ENCODE assay signal across 9 cellular contexts in the genomic region with DNA sequence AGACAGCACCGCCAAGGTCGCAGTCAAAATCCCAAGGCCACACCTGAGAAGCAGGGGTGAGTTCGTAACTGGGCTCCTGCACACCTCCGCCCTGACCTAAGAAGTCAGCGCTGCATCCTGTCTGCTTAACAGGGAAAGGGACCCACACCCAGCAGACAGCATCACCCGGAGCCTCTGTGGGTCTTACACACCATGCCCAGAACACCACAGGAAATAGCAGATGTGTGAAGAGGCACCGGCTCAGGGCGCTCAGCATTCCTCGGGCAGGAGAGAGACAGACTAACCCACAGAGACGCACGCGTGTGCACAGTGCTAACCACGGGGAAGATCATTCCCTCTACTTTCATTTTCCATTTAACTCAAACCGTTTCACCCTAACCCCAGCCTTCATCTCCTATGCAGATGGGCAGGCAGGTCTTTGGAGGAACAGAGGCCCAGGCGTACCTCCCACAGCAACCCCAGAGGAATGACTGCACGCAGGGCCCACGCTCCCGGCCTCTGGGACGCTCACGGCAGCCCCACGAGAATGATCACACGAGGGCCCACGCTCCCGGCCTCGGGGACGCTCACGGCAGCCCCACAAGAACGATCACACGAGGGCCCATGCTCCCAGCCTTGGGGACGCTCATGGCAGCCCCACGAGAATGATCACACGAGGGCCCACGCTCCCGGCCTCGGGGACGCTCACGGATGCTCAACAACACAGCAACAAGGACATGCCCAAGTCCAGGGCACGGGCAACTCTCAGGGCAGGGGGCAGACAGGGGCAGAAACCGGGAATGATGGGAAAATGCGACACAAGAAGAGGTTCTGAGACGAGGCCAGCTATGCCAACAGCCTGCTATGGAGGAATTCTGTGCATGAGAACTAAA. TPM values are rescaled to one million over a fixed set of nuclear protein-coding genes. Genes with fewer than 3 reads are reported as not detected.
A peak's percentile ranks its signal among the peaks of the same experiment; 100 is the strongest.
DNase-seq lines count a peak whose midpoint lies in the region; ATAC-seq and TF ChIP-seq lines count a peak whose summit lies in the region.
"Had no signal": no experiment of that assay in that cellular context is flagged by ENCODE, and none has a peak within 500 bp of the region (broad histone marks: within the 10 kb centered on the region; RNA-seq: fewer than 3 reads in every experiment).

No MANE protein-coding gene starts in this region.

- CTCF ChIA-PET in activated CD4-positive, alpha-beta T cell treated with anti-CD3 and anti-CD28 coated beads for 36 hours (lab: Charles Lee) = interaction anchor here (0.6 kb wide), 1 partner anchor 23 kb away, joined by 3 read pairs; no protein-coding TSS in a partner anchor
- CTCF ChIA-PET in activated naive CD4-positive, alpha-beta T cell treated with anti-CD3 and anti-CD28 coated beads for 36 hours (lab: Charles Lee) = no interaction called here

- peak; percentile 58 for DNase-seq in activated CD4-positive, alpha-beta T cell treated with anti-CD3 and anti-CD28 coated beads for 36 hours
- no peak for DNase-seq in activated CD4-positive, alpha-beta T cell treated with anti-CD3 and anti-CD28 coated beads for 1 hour
- peak; percentile 40 for DNase-seq in activated naive CD4-positive, alpha-beta T cell treated with anti-CD3 and anti-CD28 coated beads for 36 hours
- DNase-seq in naive thymus-derived CD8-positive, alpha-beta T cell = peak in 6 of 10 donors; percentile 24 to 66 (median 45)
- DNase-seq in suprapubic skin (ENCODE audit: low spot score in 2 of 2) = peak; percentile 51 to 55
- DNase-seq in germinal center (ENCODE audit: low spot score) = no peak
- DNase-seq: MG63 had no signal

- H3K36me3 ChIP-seq in suprapubic skin = peaks cover 80% of the 10 kb centered on the region

- peaks cover 31% of the 10 kb centered on the region for H3K36me3 Mint-ChIP-seq in activated CD4-positive, alpha-beta T cell treated with anti-CD3 and anti-CD28 coated beads for 36 hours (ENCODE audit: low read depth)
- H3K36me3 Mint-ChIP-seq in activated naive CD4-positive, alpha-beta T cell treated with anti-CD3 and anti-CD28 coated beads for 36 hours (ENCODE audit: low read depth) = peaks cover 18% of the 10 kb centered on the region
- peaks cover 0 to 48% (median 10%) of the 10 kb centered on the region in 3 donors for H3K36me3 Mint-ChIP-seq in naive thymus-derived CD8-positive, alpha-beta T cell

- no peak for TF ChIP-seq POLR2A in suprapubic skin (IDR thresholded peaks at IDR 0.05)

- H3K4me1 ChIP-seq in suprapubic skin = no peaks in the 10 kb centered on the region

- intact Hi-C loops in activated CD4-positive, alpha-beta T cell treated with anti-CD3 and anti-CD28 coated beads for 36 hours (cut with DNase I, micrococcal nuclease) = loop anchor here in 1 of 2 experiments (5.0 kb wide), 1 partner anchor 39 kb away; no protein-coding TSS in a partner anchor
- intact Hi-C loops in activated naive CD4-positive, alpha-beta T cell treated with anti-CD3 and anti-CD28 coated beads for 36 hours (cut with micrococcal nuclease) = no loop called here

- ATAC-seq in activated CD4-positive, alpha-beta T cell treated with anti-CD3 and anti-CD28 coated beads for 36 hours = peak; percentile 91
- ATAC-seq in naive thymus-derived CD8-positive, alpha-beta T cell = peak; percentile 66 to 94
- ATAC-seq in HG02852 (IDR thresholded peaks at IDR 0.05; ENCODE audit: unreplicated experiment) (no peak), GM19035 (IDR thresholded peaks at IDR 0.05; ENCODE audit: unreplicated experiment) (no peak)

- H3K27me3 ChIP-seq in suprapubic skin = no peaks in the 10 kb centered on the region
- H3K27me3 ChIP-seq: MG63 had no signal

- no peak for TF ChIP-seq EP300 in suprapubic skin (IDR thresholded peaks at IDR 0.05)

- peaks cover 16% of the 10 kb centered on the region for H3K4me1 Mint-ChIP-seq in activated CD4-positive, alpha-beta T cell treated with anti-CD3 and anti-CD28 coated beads for 36 hours
- peaks cover 15% of the 10 kb centered on the region for H3K4me1 Mint-ChIP-seq in activated naive CD4-positive, alpha-beta T cell treated with anti-CD3 and anti-CD28 coated beads for 36 hours (ENCODE audit: low read depth)
- peaks cover 11 to 22% (median 18%) of the 10 kb centered on the region in 4 donors for H3K4me1 Mint-ChIP-seq in naive thymus-derived CD8-positive, alpha-beta T cell

- no peaks in the 10 kb centered on the region for H3K9me3 ChIP-seq in suprapubic skin

- POLR2A ChIA-PET in activated CD4-positive, alpha-beta T cell treated with anti-CD3 and anti-CD28 coated beads for 36 hours (lab: Charles Lee) = no interaction called here
- POLR2A ChIA-PET in naive thymus-derived CD8-positive, alpha-beta T cell (lab: Charles Lee) = no interaction called here

- no peaks in the 10 kb centered on the region for H3K27me3 Mint-ChIP-seq in activated CD4-positive, alpha-beta T cell treated with anti-CD3 and anti-CD28 coated beads for 36 hours
- no peaks in the 10 kb centered on the region for H3K27me3 Mint-ChIP-seq in activated naive CD4-positive, alpha-beta T cell treated with anti-CD3 and anti-CD28 coated beads for 36 hours (ENCODE audit: low read depth)
- no peaks in the 10 kb centered on the region for H3K27me3 Mint-ChIP-seq in naive thymus-derived CD8-positive, alpha-beta T cell

- no peak overlapping the region for H3K4me3 Mint-ChIP-seq in activated CD4-positive, alpha-beta T cell treated with anti-CD3 and anti-CD28 coated beads for 36 hours
- no peak overlapping the region for H3K4me3 Mint-ChIP-seq in activated naive CD4-positive, alpha-beta T cell treated with anti-CD3 and anti-CD28 coated beads for 36 hours
- H3K4me3 Mint-ChIP-seq in naive thymus-derived CD8-positive, alpha-beta T cell = peak overlapping the region; percentile 8 to 74 (median 40)

- no peak for TF ChIP-seq CTCF in suprapubic skin (IDR thresholded peaks at IDR 0.05)

- WGBS in suprapubic skin = 83% methylated on average over 22 of the region's 41 CpGs

- no peak overlapping the region for H3K27ac ChIP-seq in suprapubic skin

- H3K4me3 ChIP-seq in suprapubic skin = no peak overlapping the region
- H3K4me3 ChIP-seq: MG63 had no signal

- peak overlapping the region; percentile 37 for H3K27ac Mint-ChIP-seq in activated CD4-positive, alpha-beta T cell treated with anti-CD3 and anti-CD28 coated beads for 36 hours
- peak overlapping the region; percentile 16 for H3K27ac Mint-ChIP-seq in activated naive CD4-positive, alpha-beta T cell treated with anti-CD3 and anti-CD28 coated beads for 36 hours
- peak overlapping the region; percentile 11 to 91 (median 83) for H3K27ac Mint-ChIP-seq in naive thymus-derived CD8-positive, alpha-beta T cell

- H3K9me3 Mint-ChIP-seq in activated CD4-positive, alpha-beta T cell treated with anti-CD3 and anti-CD28 coated beads for 36 hours (ENCODE audit: low read depth) = peaks cover 2% of the 10 kb centered on the region
- H3K9me3 Mint-ChIP-seq in activated naive CD4-positive, alpha-beta T cell treated with anti-CD3 and anti-CD28 coated beads for 36 hours = no peaks in the 10 kb centered on the region
- H3K9me3 Mint-ChIP-seq in naive thymus-derived CD8-positive, alpha-beta T cell = peaks cover 0 to 7% (median 0%) of the 10 kb centered on the region in 9 donors

RNA-seq across cellular contexts. Expression of gene POFUT2, which starts 20.9 kb away (rescaled TPM):
- total RNA-seq in activated CD4-positive, alpha-beta T cell treated with anti-CD3 and anti-CD28 coated beads for 36 hours = 10 to 100 TPM; 14.7 to 14.9 TPM
- 10 to 100 TPM; 14.4 to 15.9 TPM for total RNA-seq in activated naive CD4-positive, alpha-beta T cell treated with anti-CD3 and anti-CD28 coated beads for 36 hours
- 10 to 100 TPM; 37.4 to 44.7 TPM for total RNA-seq in naive thymus-derived CD8-positive, alpha-beta T cell
- 1 to 10 TPM; 2.7 to 5.5 (median 3.5) TPM for polyA plus RNA-seq in naive thymus-derived CD8-positive, alpha-beta T cell
- total RNA-seq in suprapubic skin = 10 to 100 TPM; 10.7 to 46.9 (median 20.0) TPM

Comparison
In these comparisons a context has a peak if more than half of its experiments do, and no peak if none do; other contexts are left out.
1. DNase-seq: peak in activated CD4-positive, alpha-beta T cell treated with anti-CD3 and anti-CD28 coated beads for 36 hours (single experiment), activated naive CD4-positive, alpha-beta T cell treated with anti-CD3 and anti-CD28 coated beads for 36 hours (single experiment), naive thymus-derived CD8-positive, alpha-beta T cell (6 of 10) and suprapubic skin (2 of 2); none in activated CD4-positive, alpha-beta T cell treated with anti-CD3 and anti-CD28 coated beads for 1 hour (single experiment) and germinal center (single experiment).
2. ATAC-seq: peak in activated CD4-positive, alpha-beta T cell treated with anti-CD3 and anti-CD28 coated beads for 36 hours (single experiment) and naive thymus-derived CD8-positive, alpha-beta T cell (2 of 2); none in HG02852 (single experiment) and GM19035 (single experiment).
3. H3K27ac Mint-ChIP-seq: peak in every context shown above with its lines; median percentile 83 in naive thymus-derived CD8-positive, alpha-beta T cell; 37 in activated CD4-positive, alpha-beta T cell treated with anti-CD3 and anti-CD28 coated beads for 36 hours; 16 in activated naive CD4-positive, alpha-beta T cell treated with anti-CD3 and anti-CD28 coated beads for 36 hours.
4. H3K4me3 Mint-ChIP-seq: peak in naive thymus-derived CD8-positive, alpha-beta T cell (10 of 10); none in activated CD4-positive, alpha-beta T cell treated with anti-CD3 and anti-CD28 coated beads for 36 hours (single experiment) and activated naive CD4-positive, alpha-beta T cell treated with anti-CD3 and anti-CD28 coated beads for 36 hours (single experiment).